In the genomic region with DNA sequence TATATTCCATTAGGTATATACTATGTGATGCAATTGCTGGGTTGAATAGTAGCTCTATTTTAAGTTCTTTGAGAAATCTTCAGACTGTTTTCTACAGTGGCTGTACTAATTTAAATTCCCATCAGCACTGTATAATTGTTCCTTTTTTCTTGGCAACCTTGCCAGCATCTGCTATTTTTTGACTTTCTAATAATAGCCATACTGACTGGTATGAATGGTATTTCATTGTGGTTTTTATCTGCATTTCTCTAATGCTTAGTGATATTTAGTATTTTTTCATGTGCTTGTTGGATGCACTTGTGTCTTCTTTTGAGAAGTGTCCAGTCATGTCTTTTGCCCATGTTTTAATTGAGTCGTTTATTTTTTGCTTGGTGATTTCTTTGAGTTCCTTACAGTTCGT, we compare ENCODE assay signal across 21 cellular contexts.
DNase-seq lines count a peak whose midpoint lies in the region; ATAC-seq and TF ChIP-seq lines count a peak whose summit lies in the region.
"Had no signal": no experiment of that assay in that cellular context is flagged by ENCODE, and none has a peak within 500 bp of the region (broad histone marks: within the 10 kb centered on the region; RNA-seq: fewer than 3 reads in every experiment).

No MANE protein-coding gene starts in this region.

- TF ChIP-seq CTCF in astrocyte of the cerebellum (IDR thresholded peaks at IDR 0.05; ENCODE audit: low read depth, low read length, missing control alignments) (no peak), foreskin fibroblast (IDR thresholded peaks at IDR 0.05; ENCODE audit: low read depth, low read length) (no peak)

- in situ Hi-C loops in astrocyte of the cerebellum (cut with HindIII; ENCODE audit: low sequenced_read_pairs), result no loop called here

- DNase-seq in A172 (ENCODE audit: low spot score) (peak; percentile 40), HCEC 1CT (peak; percentile 52), astrocyte of the cerebellum (ENCODE audit: low read depth) (peak; percentile 42), foreskin fibroblast (peak; percentile 39 to 48), NCI-H1105 (lab: John Stamatoyannopoulos, UW) (no peak), GM03348 (ENCODE audit: low spot score) (no peak)
- no peak for DNase-seq in stimulated activated CD4-positive, alpha-beta T cell treated with anti-CD3 and anti-CD28 coated beads, Interleukin-4, amount 100 ng/mL, for 1 hour
- DNase-seq: activated CD8-positive, alpha-beta memory T cell treated with anti-CD3 and anti-CD28 coated beads for 24 hours; CD4-positive, alpha-beta memory T cell; effector CD8-positive, alpha-beta T cell; kidney glomerular epithelial cell; midbrain; NCI-H2029 treated with DMSO at 0.1 percent for 48 hours; NCI-H526; right lobe of liver; SIG-M5; stimulated activated naive CD8-positive, alpha-beta T cell treated with anti-CD3 and anti-CD28 coated beads, Interleukin-15, amount 100 ng/mL, for 72 hours; T-helper 17 cell; upper lobe of left lung had no signal

- H3K4me3 ChIP-seq in astrocyte of the cerebellum (ENCODE audit: low read depth, low read length) (no peak overlapping the region), foreskin fibroblast (ENCODE audit: low read depth in 1 of 2, low read length in 2 of 2) (no peak overlapping the region)
- H3K4me3 ChIP-seq: right lobe of liver, upper lobe of left lung had no signal

- ATAC-seq in HG02588 (IDR thresholded peaks at IDR 0.05; ENCODE audit: unreplicated experiment), result no peak
- ATAC-seq: right lobe of liver; stimulated activated naive CD8-positive, alpha-beta T cell treated with anti-CD3 and anti-CD28 coated beads, Interleukin-15, amount 100 ng/mL, for 72 hours; T-helper 17 cell; WTC11 had no signal

Comparison
In these comparisons a context has a peak if more than half of its experiments do, and no peak if none do; other contexts are left out.
1. DNase-seq: peak in A172 (single experiment), HCEC 1CT (single experiment), astrocyte of the cerebellum (single experiment) and foreskin fibroblast (2 of 2); none in NCI-H1105 (single experiment), stimulated activated CD4-positive, alpha-beta T cell treated with anti-CD3 and anti-CD28 coated beads, Interleukin-4, amount 100 ng/mL, for 1 hour (single experiment) and GM03348 (single experiment).